ENCODE assay signal across 26 cellular contexts in genomic region chr14:80496090-80496489, GRCh38.
"Had no signal": no experiment of that assay in that cellular context is flagged by ENCODE, and none has a peak within 500 bp of the region (broad histone marks: within the 10 kb centered on the region; RNA-seq: fewer than 3 reads in every experiment).

No MANE protein-coding gene starts in this region.

- DNase-seq: stimulated activated CD4-positive, alpha-beta T cell treated with anti-CD3 and anti-CD28 coated beads, Interleukin-2, amount 100 ng/mL, for 48 hours; stimulated activated CD4-positive, alpha-beta T cell treated with anti-CD3 and anti-CD28 coated beads, Interleukin-4, amount 100 ng/mL, for 1 hour; stimulated activated CD4-positive, alpha-beta T cell treated with anti-CD3 and anti-CD28 coated beads, Interleukin-4, amount 100 ng/mL, for 24 hours; stimulated activated CD4-positive, alpha-beta T cell treated with anti-CD3 and anti-CD28 coated beads, Interleukin-4, amount 100 ng/mL, for 4 hours; stimulated activated CD8-positive, alpha-beta memory T cell treated with anti-CD3 and anti-CD28 coated beads, Interleukin-4, amount 100 ng/mL, for 48 hours; stimulated activated naive B cell treated with anti-CD40 and anti-IgM and Interleukin-4, amounts not matched to agents 10 μg/mL and 1 μg/mL and 100 μg/mL, for 72 hours; stimulated activated naive CD4-positive, alpha-beta T cell; stimulated activated naive CD4-positive, alpha-beta T cell treated with Interleukin-2 at 50 U/mL for 16 hours; stimulated activated naive CD8-positive, alpha-beta T cell treated with anti-CD3 and anti-CD28 coated beads, Interleukin-15, amount 100 ng/mL, for 72 hours; stimulated activated naive CD8-positive, alpha-beta T cell treated with anti-CD3 and anti-CD28 coated beads, Interleukin-15, Interleukin-2, amounts not matched to agents 100 U/mL and 50 U/mL, for 24 hours; stomach; substantia nigra; testis; thyroid gland; tibial artery; transverse colon; upper lobe of left lung; upper lobe of right lung; uterus had no signal

- H3K4me1 ChIP-seq: thyroid gland, transverse colon, upper lobe of left lung, upper lobe of right lung, uterus had no signal

- H3K9me3 ChIP-seq: stomach, suprapubic skin, testis, thoracic aorta, thyroid gland, tibial artery, tibial nerve, transverse colon, upper lobe of left lung, upper lobe of right lung, uterus, vagina had no signal

- FAIRE-seq: urothelium cell line had no signal

- H3K36me3 ChIP-seq: stomach, suprapubic skin, thoracic aorta, thyroid gland, tibial artery, tibial nerve, transverse colon, upper lobe of left lung, upper lobe of right lung, uterus, vagina had no signal

- H3K27me3 ChIP-seq: stomach, suprapubic skin, testis, thyroid gland, tibial artery, tibial nerve, transverse colon, upper lobe of left lung, upper lobe of right lung, uterus, vagina had no signal

- H3K4me3 ChIP-seq: stomach, suprapubic skin, testis, thoracic aorta, thyroid gland, tibial artery, tibial nerve, transverse colon, upper lobe of left lung, upper lobe of right lung, uterus, vagina had no signal

- ATAC-seq: stimulated activated effector memory CD8-positive, alpha-beta T cell treated with anti-CD3 and anti-CD28 coated beads, Interleukin-12 subunit alpha, Interleukin-12 subunit beta, amount 100 ng/mL, for 72 hours; stimulated activated memory B cell treated with anti-CD40 and anti-IgM and Interleukin-4, amounts not matched to agents 10 μg/mL and 1 μg/mL and 100 μg/mL, for 72 hours; stimulated activated naive B cell treated with anti-CD40 and anti-IgM and Interleukin-4, amounts not matched to agents 10 μg/mL and 1 μg/mL and 100 μg/mL, for 72 hours; stimulated activated naive CD8-positive, alpha-beta T cell treated with anti-CD3 and anti-CD28 coated beads, Interleukin-15, amount 100 ng/mL, for 72 hours; stimulated activated naive CD8-positive, alpha-beta T cell treated with anti-CD3 and anti-CD28 coated beads, Interleukin-15, Interleukin-2, amounts not matched to agents 100 U/mL and 50 U/mL, for 24 hours; upper lobe of right lung had no signal

- H3K27ac ChIP-seq: stomach, suprapubic skin, testis, thoracic aorta, thyroid gland, tibial artery, tibial nerve, transverse colon, upper lobe of left lung, upper lobe of right lung, uterus, vagina had no signal
